Comparison of ENCODE assay signal across 16 cellular contexts in the genomic region with DNA sequence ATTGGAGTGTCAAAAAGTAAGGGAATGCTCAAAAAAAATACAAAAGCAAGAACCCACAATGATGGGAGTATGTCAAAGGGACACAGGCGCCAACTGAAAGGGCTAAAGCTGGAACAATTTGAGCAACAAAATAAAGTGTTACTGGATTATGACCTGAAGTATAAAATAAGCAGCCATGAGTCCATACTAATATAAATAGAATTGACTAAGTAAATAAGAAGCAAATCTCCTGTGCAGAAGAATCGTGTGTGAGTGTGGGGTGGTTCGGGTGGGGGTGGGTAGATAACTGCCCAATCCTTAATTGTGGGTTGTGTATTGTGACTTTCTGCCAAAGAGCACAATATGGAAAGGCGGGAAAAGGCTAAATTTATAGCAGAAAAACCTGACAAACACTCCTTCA. TPM values are rescaled to one million over a fixed set of nuclear protein-coding genes. Genes with fewer than 3 reads are reported as not detected.
DNase-seq lines count a peak whose midpoint lies in the region; ATAC-seq and TF ChIP-seq lines count a peak whose summit lies in the region.
"Had no signal": no experiment of that assay in that cellular context is flagged by ENCODE, and none has a peak within 500 bp of the region (broad histone marks: within the 10 kb centered on the region; RNA-seq: fewer than 3 reads in every experiment).

No MANE protein-coding gene starts in this region.

- peaks cover 29% of the 10 kb centered on the region for H3K4me1 Mint-ChIP-seq in chondrocyte (ENCODE audit: low read depth)

- H3K9ac ChIP-seq in HCT116 (ENCODE audit: low read length) (no peak overlapping the region), subcutaneous abdominal adipose tissue (ENCODE audit: low read length in 5 of 5) (no peak overlapping the region)

- H3K27ac ChIP-seq in HCT116 (ENCODE audit: low read depth, low read length) (peak overlapping the region; percentile 76; the same call in 1 of the 2 replicates), psoas muscle (peak overlapping the region; percentile 91), subcutaneous abdominal adipose tissue (ENCODE audit: low read depth, low read length) (peak overlapping the region; percentile 43)

- peaks cover 11% of the 10 kb centered on the region for H3K9me3 Mint-ChIP-seq in chondrocyte (ENCODE audit: low read depth)

- TF ChIP-seq CTCF in HCT116 (IDR thresholded peaks at IDR 0.05 in 2 of 3, conservative IDR thresholded peaks at IDR 0.05 in 1 of 3; ENCODE audit: borderline replicate concordance in 1 of 3, insufficient read depth in 1 of 3, low read depth in 2 of 3, low read length in 2 of 3), result no peak
- TF ChIP-seq CTCF in psoas muscle (IDR thresholded peaks at IDR 0.05), result no peak
- no peak for TF ChIP-seq CTCF in chondrocyte (IDR thresholded peaks at IDR 0.05)

- no peaks in the 10 kb centered on the region for H3K27me3 Mint-ChIP-seq in chondrocyte (ENCODE audit: low read depth)
- H3K27me3 Mint-ChIP-seq: CD4-positive, alpha-beta memory T cell had no signal

- POLR2A ChIA-PET in HCT116 (lab: Charles Lee), result no interaction called here

- peaks cover 99% of the 10 kb centered on the region for H3K79me2 ChIP-seq in HCT116 (ENCODE audit: insufficient read depth, low read length)

- CTCF ChIA-PET in HCT116 (lab: Charles Lee), result no interaction called here

- no peaks in the 10 kb centered on the region for H3K9me2 ChIP-seq in HCT116 (ENCODE audit: insufficient read depth)

- ATAC-seq in HCT116 (no peak), psoas muscle (peak; percentile 63 to 83 (median 72))

- H3K36me3 Mint-ChIP-seq in chondrocyte (ENCODE audit: low read depth), result peaks cover 12% of the 10 kb centered on the region

- RAD21 ChIA-PET in HCT116 (lab: Charles Lee; ENCODE audit: low non-redundant PET in 1 of 2, low total read pairs in 2 of 2, uncharacterized antibody in 2 of 2, unreplicated experiment in 2 of 2), result no interaction called here

- H3K36me3 ChIP-seq in HCT116 (ENCODE audit: control insufficient read depth in 1 of 2, insufficient read depth in 2 of 2, low read length in 2 of 2) (peaks cover 0 to 39% of the 10 kb centered on the region in 2 experiments; a peak in 3 of 4 replicates), psoas muscle (ENCODE audit: insufficient read depth in 1 of 2, low read depth in 1 of 2) (no peaks in the 10 kb centered on the region), subcutaneous abdominal adipose tissue (ENCODE audit: control insufficient read depth in 5 of 5, insufficient read depth in 5 of 5, low read length in 5 of 5) (peaks cover 0 to 15% (median 12%) of the 10 kb centered on the region in 5 donors), H7 (replicated peaks; ENCODE audit: control insufficient read depth, insufficient read depth, low read length) (no peaks in the 10 kb centered on the region)

- WGBS in psoas muscle, 3 donors, result 58 to 77% (median 61%) methylated on average over 4 of the region's 4 CpGs

- H3K4me3 ChIP-seq in HCT116 (replicated peaks in 1 of 2; ENCODE audit: low read depth in 1 of 2, low read length in 2 of 2) (no peak overlapping the region), psoas muscle (no peak overlapping the region), subcutaneous abdominal adipose tissue (ENCODE audit: low read depth in 1 of 5, low read length in 5 of 5) (no peak overlapping the region), H7 (ENCODE audit: insufficient read depth, low read depth, low read length) (no peak overlapping the region)

- H3K4me1 ChIP-seq in HCT116 (ENCODE audit: control insufficient read depth in 1 of 2, insufficient read depth in 2 of 2, low read length in 2 of 2) (peaks cover 41 to 44% of the 10 kb centered on the region in 2 experiments), psoas muscle (peaks cover 44% of the 10 kb centered on the region), subcutaneous abdominal adipose tissue (ENCODE audit: control insufficient read depth in 5 of 5, insufficient read depth in 5 of 5, low read length in 5 of 5) (peaks cover 2 to 27% (median 20%) of the 10 kb centered on the region in 5 donors)

- no peaks in the 10 kb centered on the region for H3K9me3 ChIP-seq in HCT116 (ENCODE audit: control insufficient read depth in 1 of 2, insufficient read depth in 1 of 2, low read depth in 1 of 2, low read length in 2 of 2)
- H3K9me3 ChIP-seq in psoas muscle, result no peaks in the 10 kb centered on the region
- peaks cover 0 to 11% (median 0%) of the 10 kb centered on the region in 5 donors for H3K9me3 ChIP-seq in subcutaneous abdominal adipose tissue (ENCODE audit: control insufficient read depth in 5 of 5, low read length in 5 of 5)

- no peak for TF ChIP-seq POLR2A in HCT116 (IDR thresholded peaks at IDR 0.05; ENCODE audit: borderline replicate concordance, extremely low read depth, insufficient read depth, insufficient read length)

- no peak overlapping the region for H3K27ac Mint-ChIP-seq in chondrocyte (ENCODE audit: unreplicated experiment)
- H3K27ac Mint-ChIP-seq: CD4-positive, alpha-beta memory T cell; H9; HFFc6 had no signal

- H3K4me3 Mint-ChIP-seq in chondrocyte (ENCODE audit: unreplicated experiment), result no peak overlapping the region
- H3K4me3 Mint-ChIP-seq: CD4-positive, alpha-beta memory T cell; H9; HFFc6 had no signal

- H3K27me3 ChIP-seq in HCT116 (ENCODE audit: insufficient read depth, low read length) (no peaks in the 10 kb centered on the region), psoas muscle (ENCODE audit: insufficient read depth in 3 of 3, low read length in 2 of 3) (no peaks in the 10 kb centered on the region), subcutaneous abdominal adipose tissue (ENCODE audit: control insufficient read depth in 5 of 5, insufficient read depth in 4 of 5, low read length in 5 of 5) (no peaks in the 10 kb centered on the region), H7 (ENCODE audit: control insufficient read depth, insufficient read depth, low read length) (no peaks in the 10 kb centered on the region)

- no peak overlapping the region for H3K4me2 ChIP-seq in HCT116 (ENCODE audit: low read length)

- BruUV-seq in HCT116 (replicated peaks; lab: Mats Ljungman, UMichigan), result no TSS peak

- no peak overlapping the region for H2AFZ ChIP-seq in HCT116 (ENCODE audit: low read depth, low read length, poor library complexity, severe bottlenecking)

- intact Hi-C loops in HCT116 (cut with micrococcal nuclease), result no loop called here
- intact Hi-C loops in psoas muscle (cut with DNase I), result no loop called here

- TF ChIP-seq RAD21 in HCT116 (IDR thresholded peaks at IDR 0.05; ENCODE audit: low read depth), result no peak

- no peaks in the 10 kb centered on the region for H4K20me1 ChIP-seq in HCT116 (ENCODE audit: insufficient read depth)

- no peak for DNase-seq in HCT116 (ENCODE audit: low read depth, low spot score)
- DNase-seq in psoas muscle, result no peak
- no peak for DNase-seq in chondrocyte (ENCODE audit: low spot score)
- DNase-seq in H7, result no peak
- no peak for DNase-seq in ecto neural progenitor cell (ENCODE audit: low spot score)
- DNase-seq: C1 segment of cervical spinal cord; Caco-2; CD4-positive, alpha-beta memory T cell; DMS 273 treated with DMSO at 0.1 percent for 48 hours; DMS79; EL; GF-D8; GOT3; H9; HFFc6 had no signal

TF ChIP-seq in HCT116, 20 proteins besides CTCF, POLR2A, EP300 and RAD21 (continues in another document):
- TF ChIP-seq, protein P1, sequence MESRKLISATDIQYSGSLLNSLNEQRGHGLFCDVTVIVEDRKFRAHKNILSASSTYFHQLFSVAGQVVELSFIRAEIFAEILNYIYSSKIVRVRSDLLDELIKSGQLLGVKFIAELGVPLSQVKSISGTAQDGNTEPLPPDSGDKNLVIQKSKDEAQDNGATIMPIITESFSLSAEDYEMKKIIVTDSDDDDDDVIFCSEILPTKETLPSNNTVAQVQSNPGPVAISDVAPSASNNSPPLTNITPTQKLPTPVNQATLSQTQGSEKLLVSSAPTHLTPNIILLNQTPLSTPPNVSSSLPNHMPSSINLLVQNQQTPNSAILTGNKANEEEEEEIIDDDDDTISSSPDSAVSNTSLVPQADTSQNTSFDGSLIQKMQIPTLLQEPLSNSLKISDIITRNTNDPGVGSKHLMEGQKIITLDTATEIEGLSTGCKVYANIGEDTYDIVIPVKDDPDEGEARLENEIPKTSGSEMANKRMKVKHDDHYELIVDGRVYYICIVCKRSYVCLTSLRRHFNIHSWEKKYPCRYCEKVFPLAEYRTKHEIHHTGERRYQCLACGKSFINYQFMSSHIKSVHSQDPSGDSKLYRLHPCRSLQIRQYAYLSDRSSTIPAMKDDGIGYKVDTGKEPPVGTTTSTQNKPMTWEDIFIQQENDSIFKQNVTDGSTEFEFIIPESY (IDR thresholded peaks at IDR 0.05; ENCODE audit: extremely low read depth, insufficient replicate concordance, low read length), result no peak
- TF ChIP-seq POLR2AphosphoS5 (IDR thresholded peaks at IDR 0.05; ENCODE audit: low read depth, low read length) (no peak), ZFX (IDR thresholded peaks at IDR 0.05) (no peak), EGR1 (IDR thresholded peaks at IDR 0.05; ENCODE audit: low read depth) (no peak), EZH2 (IDR thresholded peaks at IDR 0.05) (no peak), CEBPB (IDR thresholded peaks at IDR 0.05; ENCODE audit: low read depth) (no peak), JUND (IDR thresholded peaks at IDR 0.05) (no peak), SRF (IDR thresholded peaks at IDR 0.05; ENCODE audit: low read depth) (no peak)
- TF ChIP-seq, protein P2, sequence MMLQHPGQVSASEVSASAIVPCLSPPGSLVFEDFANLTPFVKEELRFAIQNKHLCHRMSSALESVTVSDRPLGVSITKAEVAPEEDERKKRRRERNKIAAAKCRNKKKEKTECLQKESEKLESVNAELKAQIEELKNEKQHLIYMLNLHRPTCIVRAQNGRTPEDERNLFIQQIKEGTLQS (IDR thresholded peaks at IDR 0.05), result no peak

RNA-seq across cellular contexts. Expression of a gene that starts 23.5 kb away (rescaled TPM):
- total RNA-seq in HCT116 (2021; ENCODE audit: unreplicated experiment) (88.8 TPM), psoas muscle (10 to 100 TPM in 3 of 4 donors, 1 to 10 TPM in 1; 6.1 to 12.2 (median 11.6) TPM), chondrocyte (5.8 to 12.4 TPM (median 12.0 TPM) in 3 replicates)
- 39.4 and 44.1 TPM in 2 replicates for polyA plus RNA-seq in HCT116 (2012)
- 10 to 100 TPM in 2 of 3 donors, 1 to 10 TPM in 1; 2.5 to 21.0 (median 17.1) TPM for polyA plus RNA-seq in psoas muscle
- total RNA-seq in H7 (2014; rRNA removed; shearing (Covaris generic)), result 15.2 and 17.1 TPM in 2 replicates

RNA-seq across cellular contexts. Expression of a gene that starts 59.8 kb away (rescaled TPM):
- 73.8 TPM for total RNA-seq in HCT116 (2021; ENCODE audit: unreplicated experiment)
- 24.7 and 33.1 TPM in 2 replicates for polyA plus RNA-seq in HCT116 (2012)
- total RNA-seq in psoas muscle, result 10 to 100 TPM; 15.8 to 26.1 (median 20.1) TPM
- polyA plus RNA-seq in psoas muscle, result 10 to 100 TPM in 1 of 3 donors, 1 to 10 TPM in 2; 6.7 to 24.5 (median 9.2) TPM
- 28.8 to 33.6 TPM (median 30.0 TPM) in 3 replicates for total RNA-seq in chondrocyte
- total RNA-seq in H7 (2014; rRNA removed; shearing (Covaris generic)), result 6.9 and 8.7 TPM in 2 replicates
